8 cellular contexts compared by ENCODE assay signal in the genomic region with DNA sequence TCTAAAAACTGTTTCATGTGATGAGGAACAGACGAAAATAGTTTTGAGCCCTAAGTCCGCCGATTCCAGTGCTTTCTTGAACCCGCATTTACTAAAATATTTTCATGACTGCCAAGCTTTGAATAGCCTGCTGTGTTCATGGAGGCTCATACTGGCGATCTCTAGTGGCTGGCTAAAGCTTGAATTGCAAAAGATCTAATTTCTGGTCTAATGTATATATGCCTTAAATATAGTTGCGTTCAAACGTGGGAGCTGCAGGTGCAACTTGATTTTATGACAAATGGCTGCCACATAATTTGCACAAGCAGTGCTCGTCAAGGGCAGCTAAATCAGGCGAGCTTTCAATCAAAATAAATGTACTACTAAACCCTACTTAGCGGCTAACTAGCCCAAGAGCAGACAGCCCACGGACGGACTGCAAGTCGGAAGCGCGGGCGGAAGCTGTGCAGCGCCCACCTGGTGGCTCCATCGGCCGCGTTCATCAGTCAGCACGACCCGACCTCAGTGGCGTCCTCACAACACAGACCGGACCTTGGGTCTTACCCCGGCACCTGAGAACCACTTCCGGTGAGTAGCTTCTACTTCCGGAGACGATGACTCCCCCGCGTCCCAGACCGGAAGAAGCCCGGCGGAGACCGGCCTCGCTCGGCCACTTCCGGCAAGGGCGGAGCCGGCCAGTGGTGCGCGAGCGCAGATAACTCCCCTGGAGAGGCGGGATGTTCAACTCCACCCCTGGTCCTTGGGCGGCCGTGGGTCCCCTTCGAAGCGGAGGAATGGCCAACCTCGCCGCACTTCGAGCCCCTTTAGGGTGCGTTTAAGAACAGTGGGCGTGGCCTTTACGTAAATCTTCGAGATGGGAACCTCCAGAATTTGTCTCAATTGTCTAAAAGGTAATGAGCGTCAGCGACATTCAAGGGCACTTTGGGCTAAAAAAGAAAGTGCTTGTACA. TPM values are rescaled to one million over a fixed set of nuclear protein-coding genes. Genes with fewer than 3 reads are reported as not detected.
A peak's percentile ranks its signal among the peaks of the same experiment; 100 is the strongest.
DNase-seq lines count a peak whose midpoint lies in the region; ATAC-seq and TF ChIP-seq lines count a peak whose summit lies in the region.

No MANE protein-coding gene starts in this region.

- peak overlapping the region; percentile 42 for H3K4me3 ChIP-seq in kidney epithelial cell (ENCODE audit: low read depth, low read length)

- no peaks in the 10 kb centered on the region for H3K27me3 ChIP-seq in kidney epithelial cell (ENCODE audit: control insufficient read depth, insufficient read depth, low read length)

- DNase-seq in AG20443 (ENCODE audit: low spot score) (peak; percentile 98), NCI-H345 (lab: John Stamatoyannopoulos, UW) (peak; percentile 99), cerebellum (ENCODE audit: low spot score) (peak; percentile 98), kidney epithelial cell (ENCODE audit: low read depth) (peak; percentile 81)
- peak; percentile 88 for DNase-seq in activated CD4-positive, CD25-positive, alpha-beta regulatory T cell treated with anti-CD3 and anti-CD28 coated beads, Interleukin-2, amount 50 U/mL, for 72 hours
- DNase-seq in stimulated activated CD4-positive, alpha-beta T cell treated with anti-CD3 and anti-CD28 coated beads, Interleukin-15, amount 100 ng/mL, for 24 hours = peak; percentile 92

- ATAC-seq in GM19025 (IDR thresholded peaks at IDR 0.05; ENCODE audit: low read depth, unreplicated experiment) (peak; percentile 95), HG03280 (IDR thresholded peaks at IDR 0.05; ENCODE audit: unreplicated experiment) (peak; percentile 95)

- TF ChIP-seq CTCF in kidney epithelial cell (IDR thresholded peaks at IDR 0.05; ENCODE audit: insufficient read depth, low read length, poor library complexity, severe bottlenecking) = no peak

- H3K36me3 ChIP-seq in kidney epithelial cell (ENCODE audit: control insufficient read depth, insufficient read depth, low read length) = peaks cover 2% of the 10 kb centered on the region

RNA-seq across cellular contexts. Expression of a gene that starts 6.1 kb away (rescaled TPM):
- total RNA-seq in cerebellum (430 TPM), kidney epithelial cell (1,281 and 1,513 TPM in 2 replicates)

RNA-seq across cellular contexts. Expression of a gene that starts 6.2 kb away (rescaled TPM):
- total RNA-seq in cerebellum = 4.9 TPM
- 4.2 and 6.6 TPM in 2 replicates for total RNA-seq in kidney epithelial cell

Comparison
In these comparisons a context has a peak if more than half of its experiments do, and no peak if none do; other contexts are left out.
1. Peak in every context shown above with its lines: DNase-seq, ATAC-seq and H3K4me3 ChIP-seq.